ENCODE assay signal across 8 cellular contexts in the genomic region with DNA sequence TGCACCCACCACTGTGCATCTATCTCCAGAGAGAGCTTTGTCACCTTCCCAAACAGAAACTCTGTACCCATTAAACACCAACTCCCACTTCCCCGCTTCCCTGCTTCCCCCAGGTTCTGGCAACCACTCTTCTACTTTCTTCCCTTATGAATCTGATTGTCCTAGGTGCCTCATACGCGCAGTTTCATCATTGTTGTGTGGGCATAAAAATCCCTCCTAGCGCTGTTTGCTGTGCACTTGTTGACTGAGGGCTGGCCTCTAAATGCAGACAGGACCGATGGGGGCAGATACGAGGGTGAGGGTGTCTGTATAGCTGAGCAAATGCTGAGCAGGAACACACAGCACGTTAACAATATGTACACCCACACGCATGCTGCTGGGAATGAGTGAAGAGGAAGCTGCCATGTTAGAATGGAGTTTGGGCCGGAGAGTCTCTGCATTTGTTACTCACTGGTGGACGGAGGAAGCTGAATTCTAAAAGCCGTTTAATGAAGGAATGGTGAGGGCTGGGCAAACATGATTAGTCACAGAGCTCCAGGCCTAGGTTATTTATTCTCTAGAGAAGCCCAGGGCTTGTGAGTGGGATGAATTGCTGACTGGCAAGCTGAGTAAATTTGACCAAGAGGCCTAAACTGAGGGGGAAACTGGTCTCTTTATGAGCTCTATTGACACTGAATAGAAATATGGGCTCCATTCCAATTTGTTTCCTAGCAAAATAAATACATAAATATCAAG.
DNase-seq lines count a peak whose midpoint lies in the region; ATAC-seq and TF ChIP-seq lines count a peak whose summit lies in the region.

No MANE protein-coding gene starts in this region.

- no peak overlapping the region for H3K4me3 Mint-ChIP-seq in MCF 10A (ENCODE audit: unreplicated experiment)

- DNase-seq in NCI-H187 (lab: John Stamatoyannopoulos, UW) (peak; percentile 2 to 14), NCI-H187 treated with DMSO at 0.1 percent for 48 hours (lab: John Stamatoyannopoulos, UW) (no peak), amniotic epithelial cell (ENCODE audit: low read depth) (peak; percentile 79), kidney epithelial cell (ENCODE audit: low read depth) (peak; percentile 53), upper lobe of left lung (peak in 1 of 2 donors; percentile 42), iPS-NIHi11 (ENCODE audit: low spot score) (no peak), MCF 10A (ENCODE audit: unreplicated experiment) (no peak)

- H3K9me3 ChIP-seq in upper lobe of left lung: no peaks in the 10 kb centered on the region

- no TSS peak for BruUV-seq in MCF 10A (replicated peaks; lab: Mats Ljungman, UMichigan)

- H3K4me3 ChIP-seq in kidney epithelial cell (ENCODE audit: low read depth, low read length) (no peak overlapping the region), upper lobe of left lung (no peak overlapping the region)

- no peak for TF ChIP-seq EP300 in upper lobe of left lung (IDR thresholded peaks at IDR 0.05)

- no peak for TF ChIP-seq CTCF in kidney epithelial cell (IDR thresholded peaks at IDR 0.05; ENCODE audit: insufficient read depth, low read length, poor library complexity, severe bottlenecking)
- no peak for TF ChIP-seq CTCF in upper lobe of left lung (IDR thresholded peaks at IDR 0.05)
- no peak for TF ChIP-seq CTCF in MCF 10A (IDR thresholded peaks at IDR 0.05; ENCODE audit: unreplicated experiment)

- intact Hi-C loops in MCF 10A (cut with micrococcal nuclease): no loop called here

- 43 to 44% methylated on average over 8 to 11 of the region's 11 CpGs for WGBS in upper lobe of left lung, 2 donors

- POLR2A ChIA-PET in MCF 10A (lab: Yijun Ruan, JAX): interaction anchor here (0.6 to 1.2 kb wide), 3 partner anchors 10 to 849 kb away, joined by 3 to 5 read pairs (median 3); no protein-coding TSS in a partner anchor

- H3K27me3 ChIP-seq in kidney epithelial cell (ENCODE audit: control insufficient read depth, insufficient read depth, low read length) (no peaks in the 10 kb centered on the region), upper lobe of left lung (no peaks in the 10 kb centered on the region)

- ATAC-seq in upper lobe of left lung (ENCODE audit: low FRiP score in 2 of 2): peak; percentile 84 to 91
- ATAC-seq in HG02970 (IDR thresholded peaks at IDR 0.05; ENCODE audit: low FRiP score, unreplicated experiment): no peak

- H3K27me3 Mint-ChIP-seq in MCF 10A (ENCODE audit: insufficient read depth, unreplicated experiment): peaks cover 78% of the 10 kb centered on the region

- no peaks in the 10 kb centered on the region for H3K36me3 ChIP-seq in kidney epithelial cell (ENCODE audit: control insufficient read depth, insufficient read depth, low read length)
- H3K36me3 ChIP-seq in upper lobe of left lung: no peaks in the 10 kb centered on the region

- TF ChIP-seq POLR2A in upper lobe of left lung (IDR thresholded peaks at IDR 0.05): peak in 1 of 4 donors; percentile 4

- CTCF ChIA-PET in MCF 10A (lab: Yijun Ruan, JAX): interaction anchor here (0.5 to 0.6 kb wide), 3 partner anchors 17 to 1642 kb away, joined by 3 to 4 read pairs (median 3); no protein-coding TSS in a partner anchor

- H3K4me1 Mint-ChIP-seq in MCF 10A (ENCODE audit: insufficient read depth, unreplicated experiment): peaks cover 5% of the 10 kb centered on the region

- H3K27ac ChIP-seq in upper lobe of left lung: peak overlapping the region; percentile 62 to 86 (median 82)

- H3K27ac Mint-ChIP-seq in MCF 10A (ENCODE audit: low read depth, unreplicated experiment): no peak overlapping the region

- H3K4me1 ChIP-seq in upper lobe of left lung: peaks cover 0 to 26% (median 9%) of the 10 kb centered on the region in 4 donors

- H3K36me3 Mint-ChIP-seq in MCF 10A (ENCODE audit: insufficient read depth, unreplicated experiment): no peaks in the 10 kb centered on the region

- no peaks in the 10 kb centered on the region for H3K9me3 Mint-ChIP-seq in MCF 10A (ENCODE audit: unreplicated experiment)

Comparison
In these comparisons a context has a peak if more than half of its experiments do, and no peak if none do; other contexts are left out.
1. DNase-seq: peak in NCI-H187 (2 of 2), amniotic epithelial cell (single experiment) and kidney epithelial cell (single experiment); none in NCI-H187 treated with DMSO at 0.1 percent for 48 hours (single experiment), iPS-NIHi11 (single experiment) and MCF 10A (single experiment).